In the genomic region with DNA sequence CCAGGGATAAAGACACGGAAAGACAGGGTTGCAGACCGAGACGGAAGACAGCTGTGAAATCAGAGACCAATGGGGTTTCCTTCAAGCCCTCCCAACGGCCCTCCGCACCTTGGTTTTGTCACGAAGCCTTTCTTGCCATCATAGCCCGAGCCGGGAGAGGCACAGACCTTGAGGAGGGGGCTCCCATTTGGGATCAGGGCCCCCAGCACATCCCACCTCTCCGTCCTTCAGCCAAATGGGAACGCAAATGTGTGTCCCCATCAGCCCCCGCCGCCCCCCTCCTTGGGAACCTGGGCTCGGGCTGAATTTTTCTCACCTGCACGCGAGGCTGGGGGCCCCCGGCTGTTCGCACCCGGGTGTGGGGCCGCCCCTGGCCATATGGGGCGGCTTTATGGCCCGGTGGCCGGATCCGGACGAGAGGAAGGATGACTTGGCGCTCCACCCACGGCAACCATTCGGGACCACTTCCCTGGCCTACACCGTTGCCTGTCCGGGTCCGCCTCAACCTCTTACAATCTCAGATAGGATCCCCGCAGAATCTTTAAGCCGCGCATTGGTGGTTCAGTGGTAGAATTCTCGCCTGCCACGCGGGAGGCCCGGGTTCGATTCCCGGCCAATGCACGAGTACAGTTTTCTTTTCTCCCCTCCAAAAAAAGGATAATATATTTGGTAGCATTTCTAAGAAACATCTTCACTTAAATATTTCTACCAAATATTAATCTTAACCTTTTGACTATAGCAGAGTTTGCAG, we compare ENCODE assay signal across 8 cellular contexts. TPM values are rescaled to one million over a fixed set of nuclear protein-coding genes. Genes with fewer than 3 reads are reported as not detected.
DNase-seq lines count a peak whose midpoint lies in the region; ATAC-seq and TF ChIP-seq lines count a peak whose summit lies in the region.

No MANE protein-coding gene starts in this region.

- no peaks in the 10 kb centered on the region for H4K20me1 ChIP-seq in OCI-LY3 (ENCODE audit: insufficient read depth, low read length)

- no peaks in the 10 kb centered on the region for H3K79me2 ChIP-seq in OCI-LY3 (ENCODE audit: low read length)

- peaks cover 21% of the 10 kb centered on the region for H3K4me1 ChIP-seq in HAP-1
- H3K4me1 ChIP-seq in OCI-LY3 (ENCODE audit: low read length) = peaks cover 12% of the 10 kb centered on the region; the same call in 1 of the 2 replicates

- peak overlapping the region; percentile 47; the same call in 1 of the 2 replicates for H3K27ac ChIP-seq in OCI-LY3 (ENCODE audit: low read length)

- no peaks in the 10 kb centered on the region for H3K27me3 ChIP-seq in HAP-1 (ENCODE audit: low read depth)
- H3K27me3 ChIP-seq in OCI-LY3 (ENCODE audit: low read depth, low read length) = no peaks in the 10 kb centered on the region

- H3K4me2 ChIP-seq in OCI-LY3 (ENCODE audit: low read length) = peak overlapping the region; percentile 99

- H3K4me3 ChIP-seq in HAP-1 (peak overlapping the region; percentile 61), OCI-LY3 (ENCODE audit: low read length) (peak overlapping the region; percentile 100), epithelial cell of esophagus (ENCODE audit: low read length) (peak overlapping the region; percentile 80)

- peak overlapping the region; percentile 80 for H3K9ac ChIP-seq in OCI-LY3 (ENCODE audit: low read length)

- ATAC-seq in HG03442 (IDR thresholded peaks at IDR 0.05; ENCODE audit: unreplicated experiment) = no peak

- no peaks in the 10 kb centered on the region for H3K36me3 ChIP-seq in HAP-1 (replicated peaks)
- H3K36me3 ChIP-seq in OCI-LY3 (replicated peaks; ENCODE audit: low read depth, low read length) = no peaks in the 10 kb centered on the region

- no peak for TF ChIP-seq CTCF in OCI-LY3 (IDR thresholded peaks at IDR 0.05; ENCODE audit: low read depth, low read length)
- TF ChIP-seq CTCF in epithelial cell of esophagus (IDR thresholded peaks at IDR 0.05; ENCODE audit: insufficient read depth, low read depth, low read length, missing control alignments) = no peak

- in situ Hi-C loops in HAP-1 (cut with MboI; ENCODE audit: low sequenced_read_pairs) = no loop called here

- H3K9me3 ChIP-seq in HAP-1 (no peaks in the 10 kb centered on the region), OCI-LY3 (ENCODE audit: insufficient read depth, low read length) (no peaks in the 10 kb centered on the region)

- H2AFZ ChIP-seq in OCI-LY3 (ENCODE audit: low read depth, low read length) = peak overlapping the region; percentile 94; the same call in 1 of the 2 replicates

- peak; percentile 31 to 33 for DNase-seq in AML-193 (lab: John Stamatoyannopoulos, UW)
- peak; percentile 74 to 90 for DNase-seq in HAP-1 (ENCODE audit: low spot score in 2 of 2)
- peak; percentile 89 for DNase-seq in activated T-cell treated with anti-CD3 and anti-CD28 coated beads for 1 hour (ENCODE audit: low read depth)
- DNase-seq in epithelial cell of esophagus (ENCODE audit: low read depth) = peak; percentile 63
- DNase-seq in mucosa of gallbladder (ENCODE audit: low spot score) = peak; percentile 89
- DNase-seq in stimulated activated CD8-positive, alpha-beta memory T cell treated with anti-CD3 and anti-CD28 coated beads, Interleukin-4, amount 100 ng/mL, for 24 hours (ENCODE audit: low read depth) = peak; percentile 77

RNA-seq across cellular contexts. Expression of a gene that starts 1.5 kb away (rescaled TPM):
- total RNA-seq in mucosa of gallbladder = 0.78 TPM

RNA-seq across cellular contexts. Expression of a gene that starts 7.1 kb away (rescaled TPM):
- total RNA-seq in mucosa of gallbladder = not detected

RNA-seq across cellular contexts. Expression of a gene that starts 26.8 kb away (rescaled TPM):
- total RNA-seq in mucosa of gallbladder = 123 TPM

RNA-seq across cellular contexts. Expression of a gene that starts 37.4 kb away (rescaled TPM):
- total RNA-seq in mucosa of gallbladder = 73.8 TPM

RNA-seq across cellular contexts. Expression of a gene that starts 37.9 kb away (rescaled TPM):
- 0.43 TPM for total RNA-seq in mucosa of gallbladder

Comparison
In these comparisons a context has a peak if more than half of its experiments do, and no peak if none do; other contexts are left out.
1. DNase-seq: peak in every context shown above with its lines; median percentile 89 in activated T-cell treated with anti-CD3 and anti-CD28 coated beads for 1 hour; 89 in mucosa of gallbladder; 82 in HAP-1; 77 in stimulated activated CD8-positive, alpha-beta memory T cell treated with anti-CD3 and anti-CD28 coated beads, Interleukin-4, amount 100 ng/mL, for 24 hours; 63 in epithelial cell of esophagus; 32 in AML-193.